In the genomic region with DNA sequence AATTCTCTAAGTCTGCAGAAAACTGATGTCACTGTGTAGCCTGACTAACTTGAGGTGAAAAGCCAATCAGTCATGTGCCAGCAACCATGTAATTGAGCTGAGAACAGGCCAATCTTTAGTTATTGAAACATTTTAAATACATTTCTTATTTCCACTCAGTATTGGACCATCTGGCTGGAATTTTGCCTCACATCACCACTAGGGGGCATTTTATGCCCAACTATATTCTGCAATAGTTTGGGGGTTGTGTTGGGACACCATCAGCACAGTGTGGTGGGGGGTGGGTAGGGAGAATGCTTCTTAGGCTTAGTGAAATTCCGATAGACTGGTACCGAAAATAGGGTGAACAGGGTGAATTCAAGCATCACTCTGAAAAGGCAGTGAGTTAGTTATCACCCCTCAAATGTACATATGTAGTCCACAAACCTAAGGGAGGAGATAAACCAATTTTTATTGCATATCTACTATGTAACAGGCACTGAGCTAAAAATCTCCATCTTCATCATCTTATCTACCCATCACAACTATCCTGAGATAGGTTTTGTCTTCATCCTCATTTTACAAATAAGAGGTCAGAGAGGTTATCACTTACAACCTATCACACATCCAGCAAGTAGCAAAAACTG, we compare ENCODE assay signal across 9 cellular contexts. TPM values are rescaled to one million over a fixed set of nuclear protein-coding genes. Genes with fewer than 3 reads are reported as not detected.
DNase-seq lines count a peak whose midpoint lies in the region; ATAC-seq and TF ChIP-seq lines count a peak whose summit lies in the region.
"Had no signal": no experiment of that assay in that cellular context is flagged by ENCODE, and none has a peak within 500 bp of the region (broad histone marks: within the 10 kb centered on the region; RNA-seq: fewer than 3 reads in every experiment).

No MANE protein-coding gene starts in this region.

- no peaks in the 10 kb centered on the region for H3K4me1 Mint-ChIP-seq in nephron
- H3K4me1 Mint-ChIP-seq: activated naive CD8-positive, alpha-beta T cell treated with anti-CD3 and anti-CD28 coated beads, Interleukin-2, amount 10 ng/mL, durations not matched to agents 7 days and 5 days had no signal

- DNase-seq in SKM-1 treated with dmso at 0.1 percent for 144 hours (lab: John Stamatoyannopoulos, UW; ENCODE audit: unreplicated experiment) (peak; percentile 8), SKM-1 (lab: John Stamatoyannopoulos, UW; ENCODE audit: unreplicated experiment) (no peak), M059J (ENCODE audit: low read depth) (peak; percentile 5), T47D (ENCODE audit: low read depth in 1 of 2, low spot score in 1 of 2) (peak; percentile 59 to 70), putamen (ENCODE audit: low spot score) (no peak)
- no peak for DNase-seq in NK-92 treated with Interleukin-12 subunit alpha and Interleukin-12 subunit beta, amount 100 ng/mL, for 24 hours (lab: John Stamatoyannopoulos, UW)
- DNase-seq: activated naive CD8-positive, alpha-beta T cell treated with anti-CD3 and anti-CD28 coated beads, Interleukin-2, amount 10 ng/mL, durations not matched to agents 7 days and 5 days had no signal

- H3K4me3 Mint-ChIP-seq in nephron: no peak overlapping the region
- H3K4me3 Mint-ChIP-seq: activated naive CD8-positive, alpha-beta T cell treated with anti-CD3 and anti-CD28 coated beads, Interleukin-2, amount 10 ng/mL, durations not matched to agents 7 days and 5 days had no signal

- peak; percentile 38 to 52 (median 40) for TF ChIP-seq CTCF in nephron (IDR thresholded peaks at IDR 0.05; ENCODE audit: unreplicated experiment in 3 of 3)

- no peaks in the 10 kb centered on the region for H3K27me3 Mint-ChIP-seq in nephron (ENCODE audit: low read depth)
- H3K27me3 Mint-ChIP-seq: activated naive CD8-positive, alpha-beta T cell treated with anti-CD3 and anti-CD28 coated beads, Interleukin-2, amount 10 ng/mL, durations not matched to agents 7 days and 5 days had no signal

- no peaks in the 10 kb centered on the region for H3K9me3 Mint-ChIP-seq in nephron
- H3K9me3 Mint-ChIP-seq: activated naive CD8-positive, alpha-beta T cell treated with anti-CD3 and anti-CD28 coated beads, Interleukin-2, amount 10 ng/mL, durations not matched to agents 7 days and 5 days had no signal

- no peak overlapping the region for H3K27ac Mint-ChIP-seq in nephron
- H3K27ac Mint-ChIP-seq: activated naive CD8-positive, alpha-beta T cell treated with anti-CD3 and anti-CD28 coated beads, Interleukin-2, amount 10 ng/mL, durations not matched to agents 7 days and 5 days had no signal

- ATAC-seq in GM21723 (IDR thresholded peaks at IDR 0.05; ENCODE audit: unreplicated experiment): peak; percentile 65

- in situ Hi-C loops in T47D (cut with HindIII; ENCODE audit: low pct_unique_long_range_greater_than_20kb, low sequenced_read_pairs): no loop called here

- no peaks in the 10 kb centered on the region for H3K36me3 Mint-ChIP-seq in nephron (ENCODE audit: low read depth)
- H3K36me3 Mint-ChIP-seq: activated naive CD8-positive, alpha-beta T cell treated with anti-CD3 and anti-CD28 coated beads, Interleukin-2, amount 10 ng/mL, durations not matched to agents 7 days and 5 days had no signal

RNA-seq across cellular contexts. Expression of gene NPSR1, which starts 17.8 kb away (rescaled TPM):
- not detected in 2 replicates for total RNA-seq in M059J (2014; rRNA removed; shearing (Covaris generic))
- total RNA-seq: activated naive CD8-positive, alpha-beta T cell treated with anti-CD3 and anti-CD28 coated beads, Interleukin-2, amount 10 ng/mL, durations not matched to agents 7 days and 5 days had no signal

Comparison
In these comparisons a context has a peak if more than half of its experiments do, and no peak if none do; other contexts are left out.
1. DNase-seq: peak in SKM-1 treated with dmso at 0.1 percent for 144 hours (single experiment), M059J (single experiment) and T47D (2 of 2); none in SKM-1 (single experiment), putamen (single experiment) and NK-92 treated with Interleukin-12 subunit alpha and Interleukin-12 subunit beta, amount 100 ng/mL, for 24 hours (single experiment).